In genomic region chr6:166422201-166422940, GRCh38 we compare ENCODE assay signal across 20 cellular contexts.
"Had no signal": no experiment of that assay in that cellular context is flagged by ENCODE, and none has a peak within 500 bp of the region (broad histone marks: within the 10 kb centered on the region; RNA-seq: fewer than 3 reads in every experiment).

No MANE protein-coding gene starts in this region.

- H3K4me3 ChIP-seq: right lobe of liver, upper lobe of left lung had no signal

- H3K36me3 ChIP-seq: right lobe of liver had no signal

- H3K9me3 Mint-ChIP-seq: activated CD4-positive, alpha-beta T cell treated with anti-CD3 and anti-CD28 coated beads, Interleukin-2, amount 10 ng/mL, durations not matched to agents 24 days and 14 days; activated naive CD4-positive, alpha-beta T cell treated with anti-CD3 and anti-CD28 coated beads for 36 hours; activated T-helper 2 cell treated with anti-CD3 and anti-CD28 coated beads, Interferon-gamma antibody, Interleukin-2, Interleukin-4, amounts not matched to agents 10 μg/mL and 5 μg/mL and 100 μg/mL, durations not matched to agents 14 hours and 24 hours and 36 hours; memory B cell; nephron progenitor cell; stimulated activated naive B cell treated with anti-CD40 and anti-IgM and Interleukin-4, amounts not matched to agents 10 μg/mL and 1 μg/mL and 100 μg/mL, for 72 hours; T-helper 2 cell treated with Interferon-gamma antibody and Interleukin-4, amounts not matched to agents 5 μg/mL and 100 μg/mL, for 36 hours had no signal

- H3K4me3 Mint-ChIP-seq: activated CD4-positive, alpha-beta T cell treated with anti-CD3 and anti-CD28 coated beads, Interleukin-2, amount 10 ng/mL, durations not matched to agents 24 days and 14 days; activated naive CD4-positive, alpha-beta T cell treated with anti-CD3 and anti-CD28 coated beads for 36 hours; memory B cell; nephron progenitor cell; stimulated activated naive B cell treated with anti-CD40 and anti-IgM and Interleukin-4, amounts not matched to agents 10 μg/mL and 1 μg/mL and 100 μg/mL, for 72 hours; T-helper 2 cell treated with Interferon-gamma antibody and Interleukin-4, amounts not matched to agents 5 μg/mL and 100 μg/mL, for 36 hours had no signal

- H3K27ac Mint-ChIP-seq: activated CD4-positive, alpha-beta T cell treated with anti-CD3 and anti-CD28 coated beads, Interleukin-2, amount 10 ng/mL, durations not matched to agents 24 days and 14 days; activated naive CD4-positive, alpha-beta T cell treated with anti-CD3 and anti-CD28 coated beads for 36 hours; activated T-helper 2 cell treated with anti-CD3 and anti-CD28 coated beads, Interferon-gamma antibody, Interleukin-2, Interleukin-4, amounts not matched to agents 10 μg/mL and 5 μg/mL and 100 μg/mL, durations not matched to agents 14 hours and 24 hours and 36 hours; memory B cell; nephron progenitor cell; stimulated activated naive B cell treated with anti-CD40 and anti-IgM and Interleukin-4, amounts not matched to agents 10 μg/mL and 1 μg/mL and 100 μg/mL, for 72 hours; T-helper 2 cell treated with Interferon-gamma antibody and Interleukin-4, amounts not matched to agents 5 μg/mL and 100 μg/mL, for 36 hours had no signal

- ATAC-seq: activated CD4-positive, CD25-positive, alpha-beta regulatory T cell treated with anti-CD3 and anti-CD28 coated beads, Interleukin-2, amount 50 U/mL, for 24 hours; foreskin keratinocyte; left cardiac atrium; right lobe of liver; SK-N-SH treated with all-trans-retinoic acid at 6 μM for 48 hours; stimulated activated naive B cell treated with anti-CD40 and anti-IgM and Interleukin-4, amounts not matched to agents 10 μg/mL and 1 μg/mL and 100 μg/mL, for 72 hours had no signal

- H3K9me3 ChIP-seq: right lobe of liver, upper lobe of left lung had no signal

- H3K27me3 Mint-ChIP-seq: activated CD4-positive, alpha-beta T cell treated with anti-CD3 and anti-CD28 coated beads, Interleukin-2, amount 10 ng/mL, durations not matched to agents 24 days and 14 days; memory B cell; stimulated activated naive B cell treated with anti-CD40 and anti-IgM and Interleukin-4, amounts not matched to agents 10 μg/mL and 1 μg/mL and 100 μg/mL, for 72 hours had no signal

- H3K4me1 Mint-ChIP-seq: memory B cell had no signal

- H3K4me1 ChIP-seq: foreskin keratinocyte, parathyroid adenoma, upper lobe of left lung had no signal

- H3K27ac ChIP-seq: foreskin keratinocyte, parathyroid adenoma, right lobe of liver, upper lobe of left lung, VCaP had no signal

- DNase-seq: activated CD4-positive, alpha-beta T cell treated with anti-CD3 and anti-CD28 coated beads, Interleukin-2, amount 10 ng/mL, durations not matched to agents 24 days and 14 days; activated naive CD4-positive, alpha-beta T cell treated with anti-CD3 and anti-CD28 coated beads for 36 hours; activated T-cell treated with anti-CD3 and anti-CD28 coated beads, Interleukin-2, amount 50 U/mL, for 1 hour; dermis blood vessel endothelial cell; effector memory CD4-positive, alpha-beta T cell; foreskin keratinocyte; left cardiac atrium; nephron progenitor cell; small intestine; stimulated activated CD4-positive, alpha-beta T cell treated with anti-CD3 and anti-CD28 coated beads, Interleukin-2, amount 100 ng/mL, for 24 hours; stimulated activated naive B cell treated with anti-CD40 and anti-IgM and Interleukin-4, amounts not matched to agents 10 μg/mL and 1 μg/mL and 100 μg/mL, for 72 hours had no signal

- FAIRE-seq: small intestine had no signal

- H3K9ac ChIP-seq: parathyroid adenoma had no signal
